Comparison of ENCODE assay signal across 8 cellular contexts in the genomic region with DNA sequence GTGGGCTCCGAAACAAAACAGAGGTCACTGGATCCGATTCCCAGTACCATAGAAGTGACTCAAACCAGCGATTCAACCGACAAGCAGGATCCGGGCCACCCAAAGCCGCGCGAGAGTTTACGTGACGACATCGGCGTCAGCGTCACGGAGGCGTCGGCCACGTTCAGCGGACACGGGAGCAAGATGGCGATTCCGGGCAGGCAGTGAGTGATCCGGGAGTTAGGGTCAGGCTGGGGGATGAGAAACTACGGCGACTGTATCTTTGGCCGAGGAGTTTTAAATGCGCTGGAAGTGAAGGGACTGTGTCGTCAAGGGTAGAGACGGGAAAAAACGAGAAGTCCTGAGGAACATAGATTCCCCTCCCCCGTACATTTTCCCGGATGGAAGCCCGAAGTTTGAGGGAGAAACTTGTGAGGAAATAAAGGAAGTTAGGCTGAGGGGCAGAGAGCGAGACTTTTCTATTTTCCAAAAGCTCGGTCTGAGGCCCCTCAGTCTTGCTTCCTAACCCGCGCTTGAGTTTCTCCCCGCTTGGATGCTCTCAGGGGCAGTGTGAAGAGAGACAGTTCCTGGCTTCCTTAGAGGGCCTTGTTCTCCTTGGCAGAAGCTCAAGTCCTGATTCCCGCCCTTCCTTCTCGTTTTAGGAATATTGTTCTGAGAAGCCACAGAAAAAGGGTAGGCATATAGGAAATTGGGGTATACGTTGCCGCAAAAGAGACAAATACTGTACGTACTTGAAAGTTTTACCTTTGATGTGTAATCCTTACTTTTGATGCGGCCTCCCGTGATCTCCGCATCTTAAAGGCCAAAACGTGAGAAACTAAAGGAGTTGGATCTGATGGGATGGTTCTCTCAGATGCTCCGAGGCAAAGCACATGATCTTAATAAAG. TPM values are rescaled to one million over a fixed set of nuclear protein-coding genes. Genes with fewer than 3 reads are reported as not detected.
DNase-seq lines count a peak whose midpoint lies in the region; ATAC-seq and TF ChIP-seq lines count a peak whose summit lies in the region.

A gene with protein sequence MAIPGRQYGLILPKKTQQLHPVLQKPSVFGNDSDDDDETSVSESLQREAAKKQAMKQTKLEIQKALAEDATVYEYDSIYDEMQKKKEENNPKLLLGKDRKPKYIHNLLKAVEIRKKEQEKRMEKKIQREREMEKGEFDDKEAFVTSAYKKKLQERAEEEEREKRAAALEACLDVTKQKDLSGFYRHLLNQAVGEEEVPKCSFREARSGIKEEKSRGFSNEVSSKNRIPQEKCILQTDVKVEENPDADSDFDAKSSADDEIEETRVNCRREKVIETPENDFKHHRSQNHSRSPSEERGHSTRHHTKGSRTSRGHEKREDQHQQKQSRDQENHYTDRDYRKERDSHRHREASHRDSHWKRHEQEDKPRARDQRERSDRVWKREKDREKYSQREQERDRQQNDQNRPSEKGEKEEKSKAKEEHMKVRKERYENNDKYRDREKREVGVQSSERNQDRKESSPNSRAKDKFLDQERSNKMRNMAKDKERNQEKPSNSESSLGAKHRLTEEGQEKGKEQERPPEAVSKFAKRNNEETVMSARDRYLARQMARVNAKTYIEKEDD (plus strand): TSS at position 156 of the 887 bp plus-strand sequence. CDS start 28 bp downstream, at position 184.

- peak; percentile 83 to 94 (median 91) for DNase-seq in CD8-positive, alpha-beta T cell
- DNase-seq in HUDEP-2 (lab: John Stamatoyannopoulos, UW; ENCODE audit: unreplicated experiment in 76 of 76) (peak in 74 of 76 experiments; percentile 48 to 93 (median 85)), NOMO-1 treated with dmso at 0.1 percent for 144 hours (lab: John Stamatoyannopoulos, UW; ENCODE audit: unreplicated experiment) (peak; percentile 86), medulla oblongata (ENCODE audit: extremely low spot score) (peak; percentile 96)
- peak; percentile 84 to 89 for DNase-seq in activated CD8-positive, alpha-beta memory T cell treated with anti-CD3 and anti-CD28 coated beads for 4 hours (ENCODE audit: low read depth in 2 of 2)
- peak; percentile 87 to 92 (median 89) for DNase-seq in effector memory CD8-positive, alpha-beta T cell
- peak; percentile 90 to 92 (median 92) for DNase-seq in stimulated activated CD4-positive, alpha-beta T cell treated with anti-CD3 and anti-CD28 coated beads, TNF-alpha, amount 100 ng/mL, for 48 hours (ENCODE audit: low read depth in 3 of 3)

- intact Hi-C loops in CD8-positive, alpha-beta T cell (cut with DNase I, micrococcal nuclease) = loop anchor here (1.0 to 10.0 kb wide), 9 partner anchors 8 to 1165 kb away; a partner anchor contains a TSS

- no peaks in the 10 kb centered on the region for H3K36me3 ChIP-seq in CD8-positive, alpha-beta T cell (ENCODE audit: insufficient read depth, low read length)

- H3K36me3 Mint-ChIP-seq in CD8-positive, alpha-beta T cell = peaks cover 19% of the 10 kb centered on the region
- H3K36me3 Mint-ChIP-seq in effector memory CD8-positive, alpha-beta T cell (ENCODE audit: insufficient read depth) = peaks cover 28% of the 10 kb centered on the region

- no peaks in the 10 kb centered on the region for H3K9me3 ChIP-seq in CD8-positive, alpha-beta T cell (ENCODE audit: low read length)

- H3K4me1 ChIP-seq in CD8-positive, alpha-beta T cell (ENCODE audit: insufficient read depth, low read length) = peaks cover 16% of the 10 kb centered on the region

- peak within 1 kb of the TSS; percentile 100 for H3K27ac Mint-ChIP-seq in CD8-positive, alpha-beta T cell
- peak within 1 kb of the TSS; percentile 99 to 100 for H3K27ac Mint-ChIP-seq in effector memory CD8-positive, alpha-beta T cell

- CTCF ChIA-PET in CD8-positive, alpha-beta T cell (lab: Charles Lee) = interaction anchor here (0.5 to 5.4 kb wide), 4 partner anchors 9 to 366 kb away, joined by 3 to 37 read pairs (median 12); no protein-coding TSS in a partner anchor

- H3K27me3 ChIP-seq in CD8-positive, alpha-beta T cell (ENCODE audit: insufficient read depth, low read length) = no peaks in the 10 kb centered on the region

- peak within 1 kb of the TSS; percentile 66 for H3K4me3 ChIP-seq in CD8-positive, alpha-beta T cell (ENCODE audit: low read depth, low read length)

- POLR2A ChIA-PET in CD8-positive, alpha-beta T cell (lab: Charles Lee) = interaction anchor here (0.8 to 1.2 kb wide), 3 partner anchors 14 to 218 kb away, joined by 3 to 5 read pairs (median 3); a partner anchor contains a TSS

- H3K4me1 Mint-ChIP-seq in CD8-positive, alpha-beta T cell (ENCODE audit: low read depth) = peaks cover 41% of the 10 kb centered on the region
- peaks cover 24 to 37% of the 10 kb centered on the region in 2 donors for H3K4me1 Mint-ChIP-seq in effector memory CD8-positive, alpha-beta T cell (ENCODE audit: low read depth in 2 of 2)

- no peak for TF ChIP-seq CTCF in CD8-positive, alpha-beta T cell (IDR thresholded peaks at IDR 0.05)

- H3K9me3 Mint-ChIP-seq in CD8-positive, alpha-beta T cell = no peaks in the 10 kb centered on the region
- H3K9me3 Mint-ChIP-seq in effector memory CD8-positive, alpha-beta T cell = no peaks in the 10 kb centered on the region

- H3K27me3 Mint-ChIP-seq in CD8-positive, alpha-beta T cell (ENCODE audit: low read depth) = no peaks in the 10 kb centered on the region
- H3K27me3 Mint-ChIP-seq in effector memory CD8-positive, alpha-beta T cell = no peaks in the 10 kb centered on the region

- H3K4me3 Mint-ChIP-seq in CD8-positive, alpha-beta T cell = peak within 1 kb of the TSS; percentile 100
- H3K4me3 Mint-ChIP-seq in effector memory CD8-positive, alpha-beta T cell = peak within 1 kb of the TSS; percentile 98

- ATAC-seq in CD8-positive, alpha-beta T cell = peak; percentile 97
- peak; percentile 80 for ATAC-seq in GM19467 (IDR thresholded peaks at IDR 0.05; ENCODE audit: unreplicated experiment)
- ATAC-seq in effector memory CD8-positive, alpha-beta T cell (replicated peaks) = peak; percentile 96

- H3K27ac ChIP-seq in CD8-positive, alpha-beta T cell (ENCODE audit: low read depth, low read length) = peak within 1 kb of the TSS; percentile 95

RNA-seq across cellular contexts. Expression of the gene that starts here (rescaled TPM):
- 10 to 100 TPM; 22.4 to 23.1 TPM for total RNA-seq in CD8-positive, alpha-beta T cell

Comparison
In these comparisons a context has a peak if more than half of its experiments do, and no peak if none do; other contexts are left out.
1. Peak in every context shown above with its lines: DNase-seq, ATAC-seq, H3K4me3 ChIP-seq and H3K27ac ChIP-seq.